Comparison of ENCODE assay signal across 9 cellular contexts in the genomic region with DNA sequence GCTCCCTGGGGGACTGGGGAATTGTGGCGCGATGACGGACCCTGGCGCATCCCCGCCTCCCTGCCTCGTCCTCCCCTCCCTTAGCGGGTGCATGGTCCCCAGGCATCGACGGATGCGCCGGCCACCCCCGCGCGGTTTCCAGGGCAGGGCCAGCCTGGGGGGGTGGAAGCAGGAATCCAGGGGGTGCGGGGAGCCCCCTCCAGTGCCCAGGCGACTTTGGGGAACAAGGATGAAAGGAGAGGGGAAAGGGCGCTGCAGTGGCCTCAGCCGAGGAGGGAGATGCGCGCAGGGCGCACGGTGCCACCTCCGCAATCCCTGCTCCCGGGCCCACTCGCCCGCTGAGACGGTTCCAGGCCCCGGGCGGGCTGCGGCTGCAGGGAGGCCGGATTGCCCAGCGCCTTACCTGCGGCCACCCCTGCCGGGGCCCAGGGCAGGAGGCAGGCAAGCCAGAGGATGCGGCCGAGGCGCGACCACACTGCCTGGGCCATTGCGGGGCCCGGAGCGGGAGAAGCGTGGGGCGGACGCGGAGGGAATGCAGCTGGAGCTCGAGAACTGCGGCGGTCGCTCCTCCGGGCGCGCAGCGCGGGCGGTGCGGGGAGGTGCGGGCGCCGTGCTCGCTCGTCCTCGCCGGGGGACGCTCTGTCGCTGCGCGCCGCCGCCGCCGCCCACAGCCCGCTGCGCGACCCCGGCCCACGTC. TPM values are rescaled to one million over a fixed set of nuclear protein-coding genes. Genes with fewer than 3 reads are reported as not detected.
DNase-seq lines count a peak whose midpoint lies in the region; ATAC-seq and TF ChIP-seq lines count a peak whose summit lies in the region.
"Had no signal": no experiment of that assay in that cellular context is flagged by ENCODE, and none has a peak within 500 bp of the region (broad histone marks: within the 10 kb centered on the region; RNA-seq: fewer than 3 reads in every experiment).

A gene with protein sequence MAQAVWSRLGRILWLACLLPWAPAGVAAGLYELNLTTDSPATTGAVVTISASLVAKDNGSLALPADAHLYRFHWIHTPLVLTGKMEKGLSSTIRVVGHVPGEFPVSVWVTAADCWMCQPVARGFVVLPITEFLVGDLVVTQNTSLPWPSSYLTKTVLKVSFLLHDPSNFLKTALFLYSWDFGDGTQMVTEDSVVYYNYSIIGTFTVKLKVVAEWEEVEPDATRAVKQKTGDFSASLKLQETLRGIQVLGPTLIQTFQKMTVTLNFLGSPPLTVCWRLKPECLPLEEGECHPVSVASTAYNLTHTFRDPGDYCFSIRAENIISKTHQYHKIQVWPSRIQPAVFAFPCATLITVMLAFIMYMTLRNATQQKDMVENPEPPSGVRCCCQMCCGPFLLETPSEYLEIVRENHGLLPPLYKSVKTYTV (minus strand): TSS at position 641 of the 697 bp plus-strand sequence. CDS start 153 bp downstream, at position 488.

- H3K4me3 Mint-ChIP-seq in endodermal cell = peak within 1 kb of the TSS; percentile 60

- 2 to 4% methylated on average over 19 to 76 of the region's 76 CpGs for WGBS in endodermal cell (ENCODE audit: insufficient coverage in 1 of 2, insufficient read length in 1 of 2), 2 experiments
- WGBS in ovary, 3 donors = 2 to 4% (median 3%) methylated on average over 29 to 76 of the region's 76 CpGs
- 1 to 3% methylated on average over 8 to 17 of the region's 76 CpGs for WGBS in thyroid gland, 2 donors

- H3K4me1 ChIP-seq in endodermal cell (ENCODE audit: control insufficient read depth, insufficient read depth, low read length) = no peaks in the 10 kb centered on the region
- H3K4me1 ChIP-seq in ovary (ENCODE audit: insufficient read depth) = no peaks in the 10 kb centered on the region
- peaks cover 0 to 10% of the 10 kb centered on the region in 2 donors for H3K4me1 ChIP-seq in thyroid gland

- H3K36me3 ChIP-seq in endodermal cell (ENCODE audit: control insufficient read depth, insufficient read depth, low read length) = no peaks in the 10 kb centered on the region
- no peaks in the 10 kb centered on the region for H3K36me3 ChIP-seq in ovary
- no peaks in the 10 kb centered on the region for H3K36me3 ChIP-seq in thyroid gland

- TF ChIP-seq CTCF in GM12864 (IDR thresholded peaks at IDR 0.05; ENCODE audit: low read depth, low read length, missing control alignments) (no peak), endodermal cell (conservative IDR thresholded peaks at IDR 0.05) (no peak), ovary (IDR thresholded peaks at IDR 0.05) (no peak), thyroid gland (IDR thresholded peaks at IDR 0.05) (no peak)

- ATAC-seq in GM18909 (IDR thresholded peaks at IDR 0.05; ENCODE audit: poor library complexity, unreplicated experiment) = no peak

- H3K4me3 ChIP-seq in GM12864 (ENCODE audit: low read depth, low read length) (peak within 1 kb of the TSS; percentile 28), endodermal cell (ENCODE audit: low read length) (peak within 1 kb of the TSS; percentile 68), ovary (peak within 1 kb of the TSS; percentile 14), thyroid gland (replicated peaks in 1 of 3) (peak within 1 kb of the TSS in 1 of 3 donors; percentile 9)

- H3K9me3 Mint-ChIP-seq in endodermal cell = no peaks in the 10 kb centered on the region

- no peak within 1 kb of the TSS for H3K27ac ChIP-seq in endodermal cell (ENCODE audit: low read depth, low read length)
- H3K27ac ChIP-seq in ovary = no peak within 1 kb of the TSS
- H3K27ac ChIP-seq in thyroid gland = no peak within 1 kb of the TSS

- TF ChIP-seq EP300 in ovary (IDR thresholded peaks at IDR 0.05) = no peak

- H3K9ac ChIP-seq in endodermal cell (ENCODE audit: extremely low read depth, low read length, poor library complexity, severe bottlenecking) = no peak within 1 kb of the TSS

- H3K27me3 ChIP-seq in endodermal cell (ENCODE audit: control insufficient read depth, insufficient read depth, low read length, poor library complexity, severe bottlenecking) = peaks cover 42% of the 10 kb centered on the region
- no peaks in the 10 kb centered on the region for H3K27me3 ChIP-seq in ovary
- no peaks in the 10 kb centered on the region for H3K27me3 ChIP-seq in thyroid gland

- TF ChIP-seq POLR2A in ovary (IDR thresholded peaks at IDR 0.05) (no peak), thyroid gland (IDR thresholded peaks at IDR 0.05) (no peak)

- no peak within 1 kb of the TSS for H3K27ac Mint-ChIP-seq in endodermal cell

- H3K27me3 Mint-ChIP-seq in endodermal cell (ENCODE audit: insufficient read depth) = peaks cover 43% of the 10 kb centered on the region

- H3K4me1 Mint-ChIP-seq in endodermal cell = no peaks in the 10 kb centered on the region

- DNase-seq in GM12864 (ENCODE audit: low read depth) = no peak
- DNase-seq in NCI-H69 (lab: John Stamatoyannopoulos, UW) = peak; percentile 47
- peak; percentile 69 for DNase-seq in endodermal cell
- no peak for DNase-seq in ovary
- DNase-seq in dedifferentiated amniotic fluid mesenchymal stem cell (ENCODE audit: extremely low spot score) = no peak
- no peak for DNase-seq in RKO (ENCODE audit: low spot score)
- DNase-seq in thyroid gland = no peak

- no peaks in the 10 kb centered on the region for H3K36me3 Mint-ChIP-seq in endodermal cell (ENCODE audit: low read depth)

- no peaks in the 10 kb centered on the region for H3K9me3 ChIP-seq in endodermal cell (ENCODE audit: control insufficient read depth, low read length)
- no peaks in the 10 kb centered on the region for H3K9me3 ChIP-seq in ovary
- no peaks in the 10 kb centered on the region for H3K9me3 ChIP-seq in thyroid gland

- intact Hi-C loops in ovary (cut with DNase I) (no loop called here), thyroid gland (cut with DNase I) (no loop called here)

RNA-seq across cellular contexts. Expression of the gene that starts here (rescaled TPM):
- total RNA-seq in endodermal cell (under 1 TPM in 1 of 2 donors, not detected in 1; 0.15 TPM), ovary (1 to 10 TPM in 1 of 7 donors, under 1 TPM in 6; 0.12 to 1.6 (median 0.73) TPM), thyroid gland (under 1 TPM in 3 of 4 donors, not detected in 1; 0.22 to 0.81 (median 0.63) TPM)
- 6.2 TPM for polyA plus RNA-seq in endodermal cell (2013, experiment 1 of 2)
- 5.8 TPM for polyA plus RNA-seq in endodermal cell (2013, experiment 2 of 2)
- polyA plus RNA-seq in ovary = 1 to 10 TPM in 1 of 2 donors, under 1 TPM in 1; 0.34 to 1.3 TPM
- total RNA-seq: pulmonary artery endothelial cell had no signal

Comparison
In these comparisons a context has a peak if more than half of its experiments do, and no peak if none do; other contexts are left out.
1. DNase-seq: peak in NCI-H69 (single experiment) and endodermal cell (single experiment); none in GM12864 (single experiment), ovary (0 of 5), dedifferentiated amniotic fluid mesenchymal stem cell (single experiment), RKO (single experiment) and thyroid gland (0 of 2).